2 cellular contexts compared by ENCODE assay signal in genomic region chr12:1929985-1930815, GRCh38.
TF ChIP-seq lines count a peak whose summit lies in the region.

No MANE protein-coding gene starts in this region.

TF ChIP-seq in SK-N-SH, 30 proteins besides CTCF, POLR2A, EP300 and RAD21 (continued from another document):
- no peak for TF ChIP-seq USF2 (IDR thresholded peaks at IDR 0.05; ENCODE audit: borderline replicate concordance, low read depth, low read length)
- TF ChIP-seq ELF1 (IDR thresholded peaks at IDR 0.05): no peak
- TF ChIP-seq CHD2 (IDR thresholded peaks at IDR 0.05; ENCODE audit: low read length, partially characterized antibody): no peak
- TF ChIP-seq EZH2phosphoT487 (IDR thresholded peaks at IDR 0.05; ENCODE audit: borderline replicate concordance, low read depth): no peak
- no peak for TF ChIP-seq MXI1 (IDR thresholded peaks at IDR 0.05; ENCODE audit: low read depth, low read length)
- no peak for TF ChIP-seq ZBTB33 (IDR thresholded peaks at IDR 0.05; ENCODE audit: borderline replicate concordance, low read depth)
- TF ChIP-seq MEF2A (IDR thresholded peaks at IDR 0.05; ENCODE audit: borderline replicate concordance, low read depth): no peak
- TF ChIP-seq NFIC (IDR thresholded peaks at IDR 0.05; ENCODE audit: borderline replicate concordance): no peak
- TF ChIP-seq USF1 (IDR thresholded peaks at IDR 0.05; ENCODE audit: borderline replicate concordance, low read depth): no peak

TF ChIP-seq in SK-N-SH treated with all-trans-retinoic acid at 6 μM for 48 hours, 23 proteins besides CTCF, POLR2A, EP300 and RAD21 (continued from another document):
- TF ChIP-seq CSRNP3 (CRISPR knock-in tag; IDR thresholded peaks at IDR 0.05): no peak
- no peak for TF ChIP-seq POU6F1 (CRISPR knock-in tag; IDR thresholded peaks at IDR 0.05; ENCODE audit: borderline replicate concordance, low read depth)
- no peak for TF ChIP-seq ZNF8 (CRISPR knock-in tag; IDR thresholded peaks at IDR 0.05)
- TF ChIP-seq CSDC2 (CRISPR knock-in tag; IDR thresholded peaks at IDR 0.05): no peak
- TF ChIP-seq ZFP3 (CRISPR knock-in tag; IDR thresholded peaks at IDR 0.05): no peak
- no peak for TF ChIP-seq ESRRG (CRISPR knock-in tag; IDR thresholded peaks at IDR 0.05)
- TF ChIP-seq ARNTL (CRISPR knock-in tag; IDR thresholded peaks at IDR 0.05; ENCODE audit: borderline replicate concordance, low read depth): no peak
- TF ChIP-seq SNAI2 (CRISPR knock-in tag; IDR thresholded peaks at IDR 0.05): no peak
- no peak for TF ChIP-seq TCF4 (CRISPR knock-in tag; IDR thresholded peaks at IDR 0.05; ENCODE audit: borderline replicate concordance)
- no peak for TF ChIP-seq PPARA (CRISPR knock-in tag; IDR thresholded peaks at IDR 0.05; ENCODE audit: borderline replicate concordance)
